ENCODE assay signal across 8 cellular contexts in genomic region chr20:35744492-35744841, GRCh38. TPM values are rescaled to one million over a fixed set of nuclear protein-coding genes. Genes with fewer than 3 reads are reported as not detected.
A peak's percentile ranks its signal among the peaks of the same experiment; 100 is the strongest.
DNase-seq lines count a peak whose midpoint lies in the region; ATAC-seq, FAIRE-seq and TF ChIP-seq lines count a peak whose summit lies in the region.
"Not testable (repeated sequence)": the region's sequence is repeated elsewhere in the genome, so short reads cannot be mapped to it uniquely, and the experiment has no call there.

No MANE protein-coding gene starts in this region.

- not testable (repeated sequence) for H3K27me3 Mint-ChIP-seq in WTC11 (ENCODE audit: low read depth); activated naive CD4-positive, alpha-beta T cell treated with anti-CD3 and anti-CD28 coated beads, Interleukin-2, amount 10 ng/mL, durations not matched to agents 7 days and 5 days; osteocyte (ENCODE audit: unreplicated experiment)

- FAIRE-seq in HepG2 (lab: Jason Lieb, UNC): not testable (repeated sequence)

- POLR2A ChIA-PET in WTC11 (lab: Charles Lee) (interaction anchor here (0.6 to 1.6 kb wide), 5 partner anchors 9 to 140 kb away, joined by 3 to 8 read pairs (median 3); partner anchors contain the start of gene PHF20), HepG2 (lab: Yijun Ruan, JAX) (interaction anchor here (0.8 to 8.6 kb wide), 10 partner anchors 10 to 394 kb away, joined by 3 to 461 read pairs (median 72); partner anchors contain the start of genes CPNE1, NFS1, PHF20 and RBM12)

- H3F3A ChIP-seq in MM.1S (ENCODE audit: insufficient read depth, low read length): peaks cover 22% of the 10 kb centered on the region

- TF ChIP-seq POLR2A in HepG2 (IDR thresholded peaks at IDR 0.05; ENCODE audit: insufficient read depth in 1 of 2, low read depth in 2 of 2, low read length in 2 of 2); testis (IDR thresholded peaks at IDR 0.05): not testable (repeated sequence)

- peak overlapping the region; percentile 84 to 98 (median 89) for H3K4me2 ChIP-seq in BLaER1 treated with 17β-estradiol and CSF1 and Interleukin-3, amounts not matched to agents 10 nM and 100 nM
- H3K4me2 ChIP-seq in MM.1S (ENCODE audit: low read depth, low read length): peak overlapping the region; percentile 78
- not testable (repeated sequence) for H3K4me2 ChIP-seq in HepG2 (ENCODE audit: low read depth, low read length)

- peak overlapping the region; percentile 60 for H2AFZ ChIP-seq in MM.1S (ENCODE audit: low read length)
- not testable (repeated sequence) for H2AFZ ChIP-seq in HepG2 (ENCODE audit: low read length)

- H3K36me3 ChIP-seq in BLaER1 treated with 17β-estradiol and CSF1 and Interleukin-3, amounts not matched to agents 10 nM and 100 nM: peaks cover 13 to 18% (median 15%) of the 10 kb centered on the region in 11 experiments
- not testable (repeated sequence) for H3K36me3 ChIP-seq in MM.1S (replicated peaks; ENCODE audit: insufficient read depth, low read length); testis (ENCODE audit: low read depth, missing control alignments)
- H3K36me3 ChIP-seq in HepG2 (replicated peaks in 1 of 2; ENCODE audit: control insufficient read depth in 1 of 2, insufficient read depth in 2 of 2, low read length in 2 of 2): peaks cover 0 to 13% of the 10 kb centered on the region in 2 experiments; a peak in 3 of 5 replicates

- CTCF ChIA-PET in WTC11 (lab: Charles Lee): interaction anchor here (0.6 to 2.9 kb wide), 3 partner anchors 79 to 299 kb away, joined by 3 to 20 read pairs (median 6); partner anchors contain the start of gene SCAND1
- CTCF ChIA-PET in activated naive CD4-positive, alpha-beta T cell treated with anti-CD3 and anti-CD28 coated beads, Interleukin-2, amount 10 ng/mL, durations not matched to agents 7 days and 5 days (lab: Charles Lee): interaction anchor here (1.3 to 1.9 kb wide), 3 partner anchors 26 to 209 kb away, joined by 3 to 6 read pairs (median 4); partner anchors contain the start of gene SCAND1
- CTCF ChIA-PET in HepG2 (lab: Yijun Ruan, JAX; ENCODE audit: low intra/inter-chr PET ratio, low total read pairs): not testable (repeated sequence)

- not testable (repeated sequence) for H3K9me3 Mint-ChIP-seq in WTC11; activated naive CD4-positive, alpha-beta T cell treated with anti-CD3 and anti-CD28 coated beads, Interleukin-2, amount 10 ng/mL, durations not matched to agents 7 days and 5 days; osteocyte (ENCODE audit: unreplicated experiment)

- TF ChIP-seq CTCF in MM.1S (IDR thresholded peaks at IDR 0.05; ENCODE audit: low read length); WTC11 (IDR thresholded peaks at IDR 0.05); dorsolateral prefrontal cortex (IDR thresholded peaks at IDR 0.05 in 54 of 56, conservative IDR thresholded peaks at IDR 0.05 in 2 of 56; ENCODE audit: low read depth in 1 of 56, partially characterized antibody in 56 of 56); HepG2 (CRISPR knock-in tag; IDR thresholded peaks at IDR 0.05); osteocyte (IDR thresholded peaks at IDR 0.05); testis (IDR thresholded peaks at IDR 0.05): not testable (repeated sequence)

- H4K20me1 ChIP-seq in BLaER1 treated with 17β-estradiol and CSF1 and Interleukin-3, amounts not matched to agents 10 nM and 100 nM: peaks cover 18 to 20% (median 20%) of the 10 kb centered on the region in 11 experiments
- peaks cover 16% of the 10 kb centered on the region for H4K20me1 ChIP-seq in MM.1S (ENCODE audit: insufficient read depth, low read length)
- H4K20me1 ChIP-seq in HepG2 (ENCODE audit: insufficient read depth, low read length): peaks cover 22% of the 10 kb centered on the region

- H3K9me2 ChIP-seq in MM.1S (replicated peaks; ENCODE audit: insufficient read depth, low read length): not testable (repeated sequence)

- H3K27me3 ChIP-seq in BLaER1 treated with 17β-estradiol and CSF1 and Interleukin-3, amounts not matched to agents 10 nM and 100 nM; MM.1S (replicated peaks; ENCODE audit: insufficient read depth, low read length); dorsolateral prefrontal cortex; HepG2 (ENCODE audit: control insufficient read depth in 1 of 2, insufficient read depth in 2 of 2, low read length in 2 of 2); testis: not testable (repeated sequence)

- TF ChIP-seq EP300 in HepG2 (IDR thresholded peaks at IDR 0.05; ENCODE audit: low read depth in 2 of 2, low read length in 2 of 2); HepG2 (CRISPR knock-in tag; IDR thresholded peaks at IDR 0.05; ENCODE audit: borderline replicate concordance): not testable (repeated sequence)

- in situ Hi-C loops in HepG2 (cut with HindIII; ENCODE audit: extremely low pct_ligation_motif_present, low pct_unique_long_range_greater_than_20kb): loop anchor here (5.0 kb wide), 1 partner anchor 138 kb away; no protein-coding TSS in a partner anchor

- not testable (repeated sequence) for TF ChIP-seq RAD21 in HepG2 (CRISPR knock-in tag; IDR thresholded peaks at IDR 0.05)

- WGBS in HepG2 (ENCODE audit: low lambda C conversion rate): 92% methylated on average over 3 of the region's 3 CpGs
- WGBS in testis, 2 donors: 86 to 92% methylated on average over 3 of the region's 3 CpGs

- not testable (repeated sequence) for BruUV-seq in HepG2 (replicated peaks; lab: Mats Ljungman, UMichigan)

- H3K36me3 Mint-ChIP-seq in WTC11 (peaks cover 21% of the 10 kb centered on the region), osteocyte (ENCODE audit: unreplicated experiment) (peaks cover 13% of the 10 kb centered on the region)
- H3K36me3 Mint-ChIP-seq in activated naive CD4-positive, alpha-beta T cell treated with anti-CD3 and anti-CD28 coated beads, Interleukin-2, amount 10 ng/mL, durations not matched to agents 7 days and 5 days: peaks cover 25% of the 10 kb centered on the region

- H3K4me1 Mint-ChIP-seq in WTC11 (peaks cover 21% of the 10 kb centered on the region), osteocyte (ENCODE audit: unreplicated experiment) (peaks cover 33% of the 10 kb centered on the region)
- H3K4me1 Mint-ChIP-seq in activated naive CD4-positive, alpha-beta T cell treated with anti-CD3 and anti-CD28 coated beads, Interleukin-2, amount 10 ng/mL, durations not matched to agents 7 days and 5 days: peaks cover 30% of the 10 kb centered on the region

- intact Hi-C loops in dorsolateral prefrontal cortex (cut with DNase I) (loop anchor here (5.0 to 10.0 kb wide), 3 partner anchors 47 to 140 kb away; partner anchors contain the start of genes NFS1 (in 1 of the 2) and ROMO1 (in 1 of the 2)), HepG2 (cut with micrococcal nuclease; ENCODE audit: unreplicated experiment) (loop anchor here (5.0 kb wide), 1 partner anchor 127 kb away; the partner anchor contains the start of gene SPAG4)
- intact Hi-C loops in testis (cut with DNase I; ENCODE audit: low total_unique reads): not testable (repeated sequence)

- ATAC-seq in WTC11, HepG2: not testable (repeated sequence)

- not testable (repeated sequence) for DNase-seq in MM.1S; WTC11 (ENCODE audit: low spot score); activated naive CD4-positive, alpha-beta T cell treated with anti-CD3 and anti-CD28 coated beads, Interleukin-2, amount 10 ng/mL, durations not matched to agents 7 days and 5 days; HepG2 (ENCODE audit: low spot score); osteocyte (ENCODE audit: extremely low spot score, unreplicated experiment); testis
- peak in 1 of 10 donors; percentile 4 for DNase-seq in dorsolateral prefrontal cortex

- peaks cover 33% of the 10 kb centered on the region for H3K79me2 ChIP-seq in MM.1S (ENCODE audit: low read length)
- H3K79me2 ChIP-seq in HepG2 (ENCODE audit: insufficient read depth, low read length): peaks cover 36% of the 10 kb centered on the region

- H3K4me1 ChIP-seq in BLaER1 treated with 17β-estradiol and CSF1 and Interleukin-3, amounts not matched to agents 10 nM and 100 nM: peaks cover 22 to 31% (median 26%) of the 10 kb centered on the region in 10 experiments
- H3K4me1 ChIP-seq in MM.1S (ENCODE audit: low read length): not testable (repeated sequence)
- peaks cover 27% of the 10 kb centered on the region for H3K4me1 ChIP-seq in HepG2 (ENCODE audit: insufficient read depth, low read length)
- peaks cover 19% of the 10 kb centered on the region for H3K4me1 ChIP-seq in testis

- H3K9me3 ChIP-seq in BLaER1 treated with 17β-estradiol and CSF1 and Interleukin-3, amounts not matched to agents 10 nM and 100 nM (replicated peaks in 1 of 11); MM.1S (replicated peaks; ENCODE audit: insufficient read depth, low read length); HepG2 (ENCODE audit: low read length); testis: not testable (repeated sequence)

- not testable (repeated sequence) for H3K4me3 Mint-ChIP-seq in WTC11; osteocyte (ENCODE audit: unreplicated experiment)
- H3K4me3 Mint-ChIP-seq in activated naive CD4-positive, alpha-beta T cell treated with anti-CD3 and anti-CD28 coated beads, Interleukin-2, amount 10 ng/mL, durations not matched to agents 7 days and 5 days: peak overlapping the region; percentile 86

- H3K9ac ChIP-seq in BLaER1 treated with 17β-estradiol and CSF1 and Interleukin-3, amounts not matched to agents 10 nM and 100 nM: peak overlapping the region; percentile 97 to 100 (median 100)
- peak overlapping the region; percentile 96; the same call in 1 of the 2 replicates for H3K9ac ChIP-seq in MM.1S (ENCODE audit: low read length)
- H3K9ac ChIP-seq in HepG2 (ENCODE audit: insufficient read depth, low read depth, low read length): peak overlapping the region; percentile 99

- H3K27ac ChIP-seq in BLaER1 treated with 17β-estradiol and CSF1 and Interleukin-3, amounts not matched to agents 10 nM and 100 nM: peak overlapping the region; percentile 98 to 100 (median 100); a peak in 21 of 22 replicates
- H3K27ac ChIP-seq in MM.1S (ENCODE audit: low read length): peak overlapping the region; percentile 92; the same call in 1 of the 2 replicates
- peak overlapping the region in 42 of 59 donors; percentile 4 to 100 (median 99) for H3K27ac ChIP-seq in dorsolateral prefrontal cortex
- H3K27ac ChIP-seq in HepG2 (ENCODE audit: extremely low read length, insufficient read depth, low read length): peak overlapping the region; percentile 96
- peak overlapping the region; percentile 96 for H3K27ac ChIP-seq in testis

- not testable (repeated sequence) for H3K27ac Mint-ChIP-seq in WTC11
- H3K27ac Mint-ChIP-seq in activated naive CD4-positive, alpha-beta T cell treated with anti-CD3 and anti-CD28 coated beads, Interleukin-2, amount 10 ng/mL, durations not matched to agents 7 days and 5 days: peak overlapping the region; percentile 98
- H3K27ac Mint-ChIP-seq in osteocyte (ENCODE audit: unreplicated experiment): peak overlapping the region; percentile 98

- H3K4me3 ChIP-seq in BLaER1 treated with 17β-estradiol and CSF1 and Interleukin-3, amounts not matched to agents 10 nM and 100 nM: peak overlapping the region in 7 of 10 experiments; percentile 57 to 94 (median 68); a peak in 9 of 20 replicates
- H3K4me3 ChIP-seq in MM.1S (ENCODE audit: low read length) (peak overlapping the region; percentile 79), dorsolateral prefrontal cortex (peak overlapping the region in 5 of 59 donors; percentile 1 to 96 (median 96)), HepG2 (replicated peaks in 1 of 3; ENCODE audit: insufficient read depth in 1 of 3, low read depth in 2 of 3, low read length in 3 of 3) (peak overlapping the region in 1 of 3 experiments; percentile 77; a peak in 1 of 6 replicates)
- H3K4me3 ChIP-seq in testis: not testable (repeated sequence)

RNA-seq across cellular contexts. Expression of gene RBM39, which starts 2.4 kb away (rescaled TPM):
- total RNA-seq in WTC11 (2021): 221 to 231 TPM (median 223 TPM) in 3 replicates
- total RNA-seq in dorsolateral prefrontal cortex: 100 to 1,000 TPM; 252 to 391 (median 313) TPM
- total RNA-seq in HepG2 (2016; rRNA removed; fragmentation: Illumina TruSeq; extraction: Trizol): 431 and 788 TPM in 2 replicates
- 862 and 1,011 TPM in 2 replicates for total RNA-seq in HepG2 (2016; cell fraction: cytosol; rRNA removed; fragmentation: Illumina TruSeq; extraction: Trizol; ENCODE audit: low read depth)
- 445 and 791 TPM in 2 replicates for total RNA-seq in HepG2 (2016; cell fraction: insoluble cytoplasmic fraction; rRNA removed; fragmentation: Illumina TruSeq; extraction: Trizol)
- total RNA-seq in HepG2 (2016; cell fraction: membrane; rRNA removed; fragmentation: Illumina TruSeq; extraction: Trizol): 352 and 417 TPM in 2 replicates
- 1,469 and 1,561 TPM in 2 replicates for total RNA-seq in HepG2 (2016; cell fraction: nucleus; rRNA removed; fragmentation: Illumina TruSeq; extraction: Trizol)
- polyA plus RNA-seq in HepG2 (2011; rRNA removed): 859 and 920 TPM in 2 replicates
- polyA plus RNA-seq in HepG2 (2011; cell fraction: cytosol; rRNA removed): 89.0 and 133 TPM in 2 replicates
- polyA plus RNA-seq in HepG2 (2011; cell fraction: nucleus; rRNA removed): 3,125 and 3,321 TPM in 2 replicates
- 867 and 961 TPM in 2 replicates for polyA plus RNA-seq in HepG2 (2012)
- polyA plus RNA-seq in HepG2 (2016; cell fraction: cytosol; fragmentation: Illumina TruSeq; extraction: Trizol; ENCODE audit: low read depth): 47.3 and 51.7 TPM in 2 replicates
- polyA plus RNA-seq in HepG2 (2016; cell fraction: insoluble cytoplasmic fraction; fragmentation: Illumina TruSeq; extraction: Trizol; ENCODE audit: low read depth): 339 and 360 TPM in 2 replicates
- 79.3 and 86.7 TPM in 2 replicates for polyA plus RNA-seq in HepG2 (2016; cell fraction: membrane; fragmentation: Illumina TruSeq; extraction: Trizol; ENCODE audit: low read depth)
- polyA plus RNA-seq in HepG2 (2016; cell fraction: nucleus; fragmentation: Illumina TruSeq; extraction: Trizol; ENCODE audit: insufficient read depth, low read depth): 2,644 and 2,668 TPM in 2 replicates
- 166 and 263 TPM in 2 replicates for polyA minus RNA-seq in HepG2 (2011; rRNA and poly(A)+ RNA removed; ENCODE audit: low replicate concordance)
- 91.3 and 98.3 TPM in 2 replicates for polyA minus RNA-seq in HepG2 (2011; cell fraction: cytosol; rRNA and poly(A)+ RNA removed)
- 2,261 and 2,868 TPM in 2 replicates for polyA minus RNA-seq in HepG2 (2011; cell fraction: nucleus; rRNA and poly(A)+ RNA removed)
- 324 and 329 TPM in 2 replicates for total RNA-seq in osteocyte
- 100 to 1,000 TPM; 273 to 278 TPM for total RNA-seq in testis
- polyA plus RNA-seq in testis (ENCODE audit: insufficient read depth, low read depth, low replicate concordance): 116 TPM

RNA-seq across cellular contexts. Expression of gene PHF20, which starts 27.3 kb away (rescaled TPM):
- total RNA-seq in WTC11 (2021) (65.8 to 70.0 TPM (median 66.8 TPM) in 3 replicates), dorsolateral prefrontal cortex (100 to 1,000 TPM in 1 of 120 experiments, 10 to 100 TPM in 119; 57.3 to 113 (median 73.3) TPM), HepG2 (2016; rRNA removed; fragmentation: Illumina TruSeq; extraction: Trizol) (34.1 and 43.3 TPM in 2 replicates), osteocyte (38.1 and 42.1 TPM in 2 replicates), testis (100 to 1,000 TPM in 1 of 2 donors, 10 to 100 TPM in 1; 59.8 to 108 TPM)
- total RNA-seq in HepG2 (2016; cell fraction: cytosol; rRNA removed; fragmentation: Illumina TruSeq; extraction: Trizol; ENCODE audit: low read depth): 56.7 and 61.5 TPM in 2 replicates
- 35.4 and 40.8 TPM in 2 replicates for total RNA-seq in HepG2 (2016; cell fraction: insoluble cytoplasmic fraction; rRNA removed; fragmentation: Illumina TruSeq; extraction: Trizol)
- 47.8 and 49.1 TPM in 2 replicates for total RNA-seq in HepG2 (2016; cell fraction: membrane; rRNA removed; fragmentation: Illumina TruSeq; extraction: Trizol)
- total RNA-seq in HepG2 (2016; cell fraction: nucleus; rRNA removed; fragmentation: Illumina TruSeq; extraction: Trizol): 37.0 and 43.8 TPM in 2 replicates
- polyA plus RNA-seq in HepG2 (2011; rRNA removed) (18.5 and 22.8 TPM in 2 replicates), testis (ENCODE audit: insufficient read depth, low read depth, low replicate concordance) (76.1 TPM)
- polyA plus RNA-seq in HepG2 (2011; cell fraction: cytosol; rRNA removed): 21.6 and 23.5 TPM in 2 replicates
- 14.7 and 18.5 TPM in 2 replicates for polyA plus RNA-seq in HepG2 (2011; cell fraction: nucleus; rRNA removed)
- 36.8 and 41.9 TPM in 2 replicates for polyA plus RNA-seq in HepG2 (2012)
- 22.9 and 31.3 TPM in 2 replicates for polyA plus RNA-seq in HepG2 (2016; cell fraction: cytosol; fragmentation: Illumina TruSeq; extraction: Trizol; ENCODE audit: low read depth)
- polyA plus RNA-seq in HepG2 (2016; cell fraction: insoluble cytoplasmic fraction; fragmentation: Illumina TruSeq; extraction: Trizol; ENCODE audit: low read depth): 32.6 and 36.2 TPM in 2 replicates
- 22.4 and 30.8 TPM in 2 replicates for polyA plus RNA-seq in HepG2 (2016; cell fraction: membrane; fragmentation: Illumina TruSeq; extraction: Trizol; ENCODE audit: low read depth)
- polyA plus RNA-seq in HepG2 (2016; cell fraction: nucleus; fragmentation: Illumina TruSeq; extraction: Trizol; ENCODE audit: insufficient read depth, low read depth): 23.9 and 28.8 TPM in 2 replicates
- 44.9 and 77.1 TPM in 2 replicates for polyA minus RNA-seq in HepG2 (2011; rRNA and poly(A)+ RNA removed; ENCODE audit: low replicate concordance)
- 19.8 and 22.3 TPM in 2 replicates for polyA minus RNA-seq in HepG2 (2011; cell fraction: cytosol; rRNA and poly(A)+ RNA removed)
- polyA minus RNA-seq in HepG2 (2011; cell fraction: nucleus; rRNA and poly(A)+ RNA removed): 53.6 and 69.2 TPM in 2 replicates

RNA-seq across cellular contexts. Expression of gene ROMO1, which starts 45.3 kb away (rescaled TPM):
- total RNA-seq in WTC11 (2021) (213 to 249 TPM (median 245 TPM) in 3 replicates), dorsolateral prefrontal cortex (10 to 100 TPM; 28.9 to 82.8 (median 51.8) TPM), HepG2 (2016; rRNA removed; fragmentation: Illumina TruSeq; extraction: Trizol) (636 and 726 TPM in 2 replicates), osteocyte (110 and 116 TPM in 2 replicates), testis (100 to 1,000 TPM; 200 to 276 TPM)
- 328 and 530 TPM in 2 replicates for total RNA-seq in HepG2 (2016; cell fraction: cytosol; rRNA removed; fragmentation: Illumina TruSeq; extraction: Trizol; ENCODE audit: low read depth)
- total RNA-seq in HepG2 (2016; cell fraction: insoluble cytoplasmic fraction; rRNA removed; fragmentation: Illumina TruSeq; extraction: Trizol): 687 and 846 TPM in 2 replicates
- total RNA-seq in HepG2 (2016; cell fraction: membrane; rRNA removed; fragmentation: Illumina TruSeq; extraction: Trizol): 460 and 632 TPM in 2 replicates
- 223 and 226 TPM in 2 replicates for total RNA-seq in HepG2 (2016; cell fraction: nucleus; rRNA removed; fragmentation: Illumina TruSeq; extraction: Trizol)
- polyA plus RNA-seq in HepG2 (2011; rRNA removed) (688 and 755 TPM in 2 replicates), testis (ENCODE audit: insufficient read depth, low read depth, low replicate concordance) (160 TPM)
- polyA plus RNA-seq in HepG2 (2011; cell fraction: cytosol; rRNA removed): 1,254 and 1,646 TPM in 2 replicates
- polyA plus RNA-seq in HepG2 (2011; cell fraction: nucleus; rRNA removed): 503 and 546 TPM in 2 replicates
- polyA plus RNA-seq in HepG2 (2012): 282 and 451 TPM in 2 replicates
- polyA plus RNA-seq in HepG2 (2016; cell fraction: cytosol; fragmentation: Illumina TruSeq; extraction: Trizol; ENCODE audit: low read depth): 292 and 453 TPM in 2 replicates
- polyA plus RNA-seq in HepG2 (2016; cell fraction: insoluble cytoplasmic fraction; fragmentation: Illumina TruSeq; extraction: Trizol; ENCODE audit: low read depth): 479 and 541 TPM in 2 replicates
- polyA plus RNA-seq in HepG2 (2016; cell fraction: membrane; fragmentation: Illumina TruSeq; extraction: Trizol; ENCODE audit: low read depth): 317 and 387 TPM in 2 replicates
- polyA plus RNA-seq in HepG2 (2016; cell fraction: nucleus; fragmentation: Illumina TruSeq; extraction: Trizol; ENCODE audit: insufficient read depth, low read depth): 282 and 344 TPM in 2 replicates
- polyA minus RNA-seq in HepG2 (2011; rRNA and poly(A)+ RNA removed; ENCODE audit: low replicate concordance): 60.0 and 169 TPM in 2 replicates
- polyA minus RNA-seq in HepG2 (2011; cell fraction: cytosol; rRNA and poly(A)+ RNA removed): 79.8 and 108 TPM in 2 replicates
- 30.8 and 37.7 TPM in 2 replicates for polyA minus RNA-seq in HepG2 (2011; cell fraction: nucleus; rRNA and poly(A)+ RNA removed)

RNA-seq across cellular contexts. Expression of gene NFS1, which starts 45.3 kb away (rescaled TPM):
- total RNA-seq in WTC11 (2021): 36.1 to 39.8 TPM (median 36.8 TPM) in 3 replicates
- 10 to 100 TPM; 39.8 to 78.0 (median 57.4) TPM for total RNA-seq in dorsolateral prefrontal cortex
- 88.1 and 94.4 TPM in 2 replicates for total RNA-seq in HepG2 (2016; rRNA removed; fragmentation: Illumina TruSeq; extraction: Trizol)
- total RNA-seq in HepG2 (2016; cell fraction: cytosol; rRNA removed; fragmentation: Illumina TruSeq; extraction: Trizol; ENCODE audit: low read depth): 7.6 and 8.7 TPM in 2 replicates
- total RNA-seq in HepG2 (2016; cell fraction: insoluble cytoplasmic fraction; rRNA removed; fragmentation: Illumina TruSeq; extraction: Trizol): 82.1 and 92.4 TPM in 2 replicates
- 25.4 and 28.4 TPM in 2 replicates for total RNA-seq in HepG2 (2016; cell fraction: membrane; rRNA removed; fragmentation: Illumina TruSeq; extraction: Trizol)
- total RNA-seq in HepG2 (2016; cell fraction: nucleus; rRNA removed; fragmentation: Illumina TruSeq; extraction: Trizol): 45.9 and 47.9 TPM in 2 replicates
- 61.8 and 65.9 TPM in 2 replicates for polyA plus RNA-seq in HepG2 (2011; rRNA removed)
- 56.2 and 69.5 TPM in 2 replicates for polyA plus RNA-seq in HepG2 (2011; cell fraction: cytosol; rRNA removed)
- polyA plus RNA-seq in HepG2 (2011; cell fraction: nucleus; rRNA removed): 70.7 and 72.8 TPM in 2 replicates
- 36.7 and 39.1 TPM in 2 replicates for polyA plus RNA-seq in HepG2 (2012)
- polyA plus RNA-seq in HepG2 (2016; cell fraction: cytosol; fragmentation: Illumina TruSeq; extraction: Trizol; ENCODE audit: low read depth): 6.5 and 6.6 TPM in 2 replicates
- 86.7 and 90.3 TPM in 2 replicates for polyA plus RNA-seq in HepG2 (2016; cell fraction: insoluble cytoplasmic fraction; fragmentation: Illumina TruSeq; extraction: Trizol; ENCODE audit: low read depth)
- polyA plus RNA-seq in HepG2 (2016; cell fraction: membrane; fragmentation: Illumina TruSeq; extraction: Trizol; ENCODE audit: low read depth): 16.6 and 16.9 TPM in 2 replicates
- 69.1 and 70.6 TPM in 2 replicates for polyA plus RNA-seq in HepG2 (2016; cell fraction: nucleus; fragmentation: Illumina TruSeq; extraction: Trizol; ENCODE audit: insufficient read depth, low read depth)
- 67.9 and 114 TPM in 2 replicates for polyA minus RNA-seq in HepG2 (2011; rRNA and poly(A)+ RNA removed; ENCODE audit: low replicate concordance)
- polyA minus RNA-seq in HepG2 (2011; cell fraction: cytosol; rRNA and poly(A)+ RNA removed): 23.0 and 27.1 TPM in 2 replicates
- polyA minus RNA-seq in HepG2 (2011; cell fraction: nucleus; rRNA and poly(A)+ RNA removed): 20.9 and 23.7 TPM in 2 replicates
- total RNA-seq in osteocyte: 26.0 and 29.4 TPM in 2 replicates
- 10 to 100 TPM; 84.1 to 90.6 TPM for total RNA-seq in testis
- 86.6 TPM for polyA plus RNA-seq in testis (ENCODE audit: insufficient read depth, low read depth, low replicate concordance)
